In genomic region chr2:203631068-203631757, GRCh38 we compare ENCODE assay signal across 20 cellular contexts.
DNase-seq lines count a peak whose midpoint lies in the region; ATAC-seq and TF ChIP-seq lines count a peak whose summit lies in the region.
"Had no signal": no experiment of that assay in that cellular context is flagged by ENCODE, and none has a peak within 500 bp of the region (broad histone marks: within the 10 kb centered on the region; RNA-seq: fewer than 3 reads in every experiment).

No MANE protein-coding gene starts in this region.

- no peak for TF ChIP-seq CTCF in Panc1 (IDR thresholded peaks at IDR 0.05)
- TF ChIP-seq CTCF in progenitor cell of endocrine pancreas (IDR thresholded peaks at IDR 0.05; ENCODE audit: unreplicated experiment) = no peak

- H4K20me1 ChIP-seq in Karpas-422 (ENCODE audit: insufficient read depth, low read depth, low read length) = no peaks in the 10 kb centered on the region

- H3K27me3 ChIP-seq in Panc1 (ENCODE audit: control insufficient read depth, insufficient read depth, low read length) = no peaks in the 10 kb centered on the region
- H3K27me3 ChIP-seq in Karpas-422 (ENCODE audit: low read length) = no peaks in the 10 kb centered on the region
- H3K27me3 ChIP-seq: body of pancreas, thyroid gland had no signal

- H3K27me3 Mint-ChIP-seq in progenitor cell of endocrine pancreas = no peaks in the 10 kb centered on the region
- H3K27me3 Mint-ChIP-seq in stimulated activated memory B cell treated with anti-CD40 and anti-IgM and Interleukin-4, amounts not matched to agents 10 μg/mL and 1 μg/mL and 100 μg/mL, for 72 hours = no peaks in the 10 kb centered on the region

- H3K27ac Mint-ChIP-seq in progenitor cell of endocrine pancreas = no peak overlapping the region
- H3K27ac Mint-ChIP-seq in stimulated activated memory B cell treated with anti-CD40 and anti-IgM and Interleukin-4, amounts not matched to agents 10 μg/mL and 1 μg/mL and 100 μg/mL, for 72 hours = no peak overlapping the region
- H3K27ac Mint-ChIP-seq: activated naive CD8-positive, alpha-beta T cell treated with anti-CD3 and anti-CD28 coated beads, Interleukin-2, amount 10 ng/mL, durations not matched to agents 7 days and 5 days; endodermal cell; HFFc6; naive thymus-derived CD4-positive, alpha-beta T cell had no signal

- H3K36me3 ChIP-seq in Panc1 (ENCODE audit: control insufficient read depth, insufficient read depth, low read length) = no peaks in the 10 kb centered on the region
- H3K36me3 ChIP-seq in Karpas-422 (ENCODE audit: insufficient read depth, low read length) = no peaks in the 10 kb centered on the region
- H3K36me3 ChIP-seq: thyroid gland had no signal

- no peak overlapping the region for H3K4me3 ChIP-seq in Panc1 (ENCODE audit: low read depth in 2 of 2, low read length in 2 of 2)
- no peak overlapping the region for H3K4me3 ChIP-seq in Karpas-422 (ENCODE audit: low read length)
- H3K4me3 ChIP-seq: body of pancreas, thyroid gland had no signal

- H3K4me1 ChIP-seq in Panc1 (ENCODE audit: control insufficient read depth, insufficient read depth, low read length) = peaks cover 7% of the 10 kb centered on the region
- no peaks in the 10 kb centered on the region for H3K4me1 ChIP-seq in Karpas-422 (ENCODE audit: low read length)

- POLR2A ChIA-PET in Panc1 (lab: Charles Lee) = interaction anchor here (0.5 kb wide), 1 partner anchor 662 kb away, joined by 3 read pairs; no protein-coding TSS in a partner anchor

- CTCF ChIA-PET in Panc1 (lab: Charles Lee) = no interaction called here

- H3K4me1 Mint-ChIP-seq in progenitor cell of endocrine pancreas (ENCODE audit: low read depth) = peaks cover 17% of the 10 kb centered on the region
- H3K4me1 Mint-ChIP-seq in stimulated activated memory B cell treated with anti-CD40 and anti-IgM and Interleukin-4, amounts not matched to agents 10 μg/mL and 1 μg/mL and 100 μg/mL, for 72 hours = no peaks in the 10 kb centered on the region

- no peaks in the 10 kb centered on the region for H3K36me3 Mint-ChIP-seq in progenitor cell of endocrine pancreas (ENCODE audit: insufficient read depth)
- no peaks in the 10 kb centered on the region for H3K36me3 Mint-ChIP-seq in stimulated activated memory B cell treated with anti-CD40 and anti-IgM and Interleukin-4, amounts not matched to agents 10 μg/mL and 1 μg/mL and 100 μg/mL, for 72 hours
- H3K36me3 Mint-ChIP-seq: activated naive CD8-positive, alpha-beta T cell treated with anti-CD3 and anti-CD28 coated beads, Interleukin-2, amount 10 ng/mL, durations not matched to agents 7 days and 5 days had no signal

- peak overlapping the region; percentile 16 for H3K4me3 Mint-ChIP-seq in progenitor cell of endocrine pancreas (ENCODE audit: low read depth)
- H3K4me3 Mint-ChIP-seq in stimulated activated memory B cell treated with anti-CD40 and anti-IgM and Interleukin-4, amounts not matched to agents 10 μg/mL and 1 μg/mL and 100 μg/mL, for 72 hours = no peak overlapping the region
- H3K4me3 Mint-ChIP-seq: activated naive CD8-positive, alpha-beta T cell treated with anti-CD3 and anti-CD28 coated beads, Interleukin-2, amount 10 ng/mL, durations not matched to agents 7 days and 5 days; endodermal cell; HFFc6; naive thymus-derived CD4-positive, alpha-beta T cell had no signal

- intact Hi-C loops in Panc1 (cut with micrococcal nuclease; ENCODE audit: unreplicated experiment) = no loop called here

- H3K9me3 Mint-ChIP-seq in progenitor cell of endocrine pancreas (ENCODE audit: low read depth) = peaks cover 7% of the 10 kb centered on the region
- H3K9me3 Mint-ChIP-seq in stimulated activated memory B cell treated with anti-CD40 and anti-IgM and Interleukin-4, amounts not matched to agents 10 μg/mL and 1 μg/mL and 100 μg/mL, for 72 hours = no peaks in the 10 kb centered on the region
- H3K9me3 Mint-ChIP-seq: activated naive CD8-positive, alpha-beta T cell treated with anti-CD3 and anti-CD28 coated beads, Interleukin-2, amount 10 ng/mL, durations not matched to agents 7 days and 5 days; endodermal cell; HFFc6; naive thymus-derived CD4-positive, alpha-beta T cell had no signal

- H3K9me2 ChIP-seq in Karpas-422 (replicated peaks; ENCODE audit: insufficient read depth, low read length) = no peaks in the 10 kb centered on the region

- H3K79me2 ChIP-seq in Karpas-422 (ENCODE audit: low read length) = no peaks in the 10 kb centered on the region

- no peaks in the 10 kb centered on the region for H3K9me3 ChIP-seq in Panc1 (ENCODE audit: control insufficient read depth, insufficient read depth, low read depth, low read length)
- H3K9me3 ChIP-seq in Karpas-422 (ENCODE audit: low read length) = no peaks in the 10 kb centered on the region
- H3K9me3 ChIP-seq: body of pancreas, thyroid gland had no signal

- H3K27ac ChIP-seq in Panc1 (ENCODE audit: low read length) (no peak overlapping the region; the same call in 1 of the 2 replicates), Karpas-422 (ENCODE audit: low read length) (no peak overlapping the region)
- H3K27ac ChIP-seq: body of pancreas, thyroid gland had no signal

- peak; percentile 94 for ATAC-seq in Panc1
- no peak for ATAC-seq in stimulated activated memory B cell treated with anti-CD40 and anti-IgM and Interleukin-4, amounts not matched to agents 10 μg/mL and 1 μg/mL and 100 μg/mL, for 72 hours
- ATAC-seq: body of pancreas; naive thymus-derived CD4-positive, alpha-beta T cell had no signal

- in situ Hi-C loops in Panc1 (cut with HindIII; ENCODE audit: low pct_unique_long_range_greater_than_20kb, low sequenced_read_pairs) = no loop called here

- DNase-seq in ELR (ENCODE audit: low read depth) = peak; percentile 30
- peak; percentile 46 for DNase-seq in Panc1 (ENCODE audit: low read depth, low spot score)
- peak; percentile 8 for DNase-seq in iris pigment epithelial cell (ENCODE audit: low read depth)
- no peak for DNase-seq in progenitor cell of endocrine pancreas (ENCODE audit: low spot score, unreplicated experiment)
- no peak for DNase-seq in NCI-H1048 (lab: John Stamatoyannopoulos, UW)
- no peak for DNase-seq in germinal center (ENCODE audit: low spot score)
- DNase-seq in Karpas-422 = no peak
- DNase-seq: activated CD4-positive, alpha-beta T cell treated with anti-CD3 and anti-CD28 coated beads for 48 hours; activated naive CD8-positive, alpha-beta T cell treated with anti-CD3 and anti-CD28 coated beads, Interleukin-2, amount 10 ng/mL, durations not matched to agents 7 days and 5 days; body of pancreas; HFFc6; naive thymus-derived CD4-positive, alpha-beta T cell; posterior cingulate gyrus; SIG-M5; stimulated activated CD4-positive, alpha-beta T cell treated with anti-CD3 and anti-CD28 coated beads, Interleukin-2, amount 100 ng/mL, for 24 hours; stimulated activated naive CD4-positive, alpha-beta T cell treated with Interleukin-2 at 50 U/mL for 16 hours; T-helper 1 cell; thyroid gland had no signal

- no peak overlapping the region for H2AFZ ChIP-seq in Karpas-422 (ENCODE audit: low read length)

- BruUV-seq in Panc1 (replicated peaks; lab: Mats Ljungman, UMichigan) = no TSS peak

- H3K4me2 ChIP-seq in Karpas-422 (ENCODE audit: low read depth, low read length, poor library complexity, severe bottlenecking) = no peak overlapping the region

- no peak overlapping the region for H3K9ac ChIP-seq in Karpas-422 (ENCODE audit: low read length)

Comparison
In these comparisons a context has a peak if more than half of its experiments do, and no peak if none do; other contexts are left out.
1. DNase-seq: peak in ELR (single experiment), Panc1 (single experiment) and iris pigment epithelial cell (single experiment); none in progenitor cell of endocrine pancreas (single experiment), NCI-H1048 (single experiment), germinal center (single experiment) and Karpas-422 (single experiment).